Comparison of ENCODE assay signal across 8 cellular contexts in the genomic region with DNA sequence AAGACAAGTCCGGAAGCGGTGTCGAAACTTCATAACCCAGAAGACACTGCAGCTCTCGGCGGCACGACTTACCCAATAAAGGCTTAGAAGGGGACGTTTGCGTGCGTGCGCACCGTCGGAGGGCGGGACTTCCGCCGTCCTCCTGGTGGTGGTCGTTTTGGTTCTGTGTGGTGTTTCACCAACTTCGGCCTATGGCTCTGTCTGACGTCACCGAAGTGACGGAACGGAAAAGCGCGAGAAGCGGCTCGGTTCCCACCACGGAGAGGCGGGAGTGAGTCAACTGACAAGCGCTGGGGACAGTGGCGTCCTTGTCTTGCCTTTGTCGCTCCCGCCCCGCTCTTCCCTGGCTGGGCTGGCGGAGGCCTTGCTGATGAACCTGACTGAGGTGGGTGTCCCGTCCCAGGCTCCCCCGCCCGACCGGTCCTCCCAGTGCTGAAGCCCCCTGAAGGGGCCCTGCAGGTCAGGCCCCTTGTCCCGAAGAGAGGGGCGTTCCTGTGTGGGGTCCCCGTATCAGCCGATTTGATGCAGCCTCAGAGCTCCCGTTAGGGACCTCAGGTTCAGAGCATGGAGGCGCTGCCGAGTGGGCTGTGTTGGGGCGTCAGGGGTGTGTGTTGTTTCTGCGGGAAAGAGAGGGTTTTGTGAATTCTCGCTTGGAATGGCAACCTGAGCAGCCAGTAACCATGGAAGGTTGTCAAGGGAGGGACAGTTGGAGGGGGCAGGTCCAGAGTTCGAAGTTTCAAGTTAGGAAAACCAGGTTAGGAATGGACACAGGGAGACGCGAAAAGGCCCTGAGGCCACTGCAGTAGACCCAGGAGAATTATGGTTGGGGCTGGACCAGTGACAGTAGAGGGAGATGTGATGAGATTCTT. TPM values are rescaled to one million over a fixed set of nuclear protein-coding genes. Genes with fewer than 3 reads are reported as not detected.
A peak's percentile ranks its signal among the peaks of the same experiment; 100 is the strongest.
DNase-seq lines count a peak whose midpoint lies in the region; ATAC-seq and TF ChIP-seq lines count a peak whose summit lies in the region.

A gene (plus strand): TSS at position 125 of the 869 bp plus-strand sequence. CDS start 246 bp downstream, at position 371.

- peak within 1 kb of the TSS; percentile 86 to 98 (median 95) for H3K4me2 ChIP-seq in BLaER1 treated with 17β-estradiol and CSF1 and Interleukin-3, amounts not matched to agents 10 nM and 100 nM

- H3K27me3 ChIP-seq in BLaER1 treated with 17β-estradiol and CSF1 and Interleukin-3, amounts not matched to agents 10 nM and 100 nM: no peaks in the 10 kb centered on the region
- H3K27me3 ChIP-seq in colonic mucosa: no peaks in the 10 kb centered on the region

- peaks cover 12 to 26% (median 18%) of the 10 kb centered on the region in 10 experiments for H3K4me1 ChIP-seq in BLaER1 treated with 17β-estradiol and CSF1 and Interleukin-3, amounts not matched to agents 10 nM and 100 nM
- no peaks in the 10 kb centered on the region for H3K4me1 ChIP-seq in colonic mucosa

- peaks cover 9 to 30% (median 22%) of the 10 kb centered on the region in 11 experiments for H3K36me3 ChIP-seq in BLaER1 treated with 17β-estradiol and CSF1 and Interleukin-3, amounts not matched to agents 10 nM and 100 nM
- no peaks in the 10 kb centered on the region for H3K36me3 ChIP-seq in colonic mucosa

- no peaks in the 10 kb centered on the region for H3K9me3 ChIP-seq in BLaER1 treated with 17β-estradiol and CSF1 and Interleukin-3, amounts not matched to agents 10 nM and 100 nM (replicated peaks in 1 of 11)
- H3K9me3 ChIP-seq in colonic mucosa: no peaks in the 10 kb centered on the region

- no peak for TF ChIP-seq CTCF in colonic mucosa (IDR thresholded peaks at IDR 0.05)

- H3K27me3 Mint-ChIP-seq in activated CD4-positive, alpha-beta T cell treated with anti-CD3 and anti-CD28 coated beads, Interleukin-2, amount 10 ng/mL, durations not matched to agents 24 days and 14 days: no peaks in the 10 kb centered on the region

- ATAC-seq in HG03460 (IDR thresholded peaks at IDR 0.05; ENCODE audit: unreplicated experiment): peak; percentile 94
- ATAC-seq in left colon: peak; percentile 99

- H3K4me1 Mint-ChIP-seq in activated CD4-positive, alpha-beta T cell treated with anti-CD3 and anti-CD28 coated beads, Interleukin-2, amount 10 ng/mL, durations not matched to agents 24 days and 14 days: peaks cover 23% of the 10 kb centered on the region

- H3K4me3 Mint-ChIP-seq in activated CD4-positive, alpha-beta T cell treated with anti-CD3 and anti-CD28 coated beads, Interleukin-2, amount 10 ng/mL, durations not matched to agents 24 days and 14 days: peak within 1 kb of the TSS; percentile 87

- peak; percentile 68 for DNase-seq in GM19240 (ENCODE audit: insufficient read length, low spot score)
- DNase-seq in NCI-H526 treated with DMSO at 0.1 percent for 48 hours (lab: John Stamatoyannopoulos, UW): peak; percentile 96
- peak; percentile 98 for DNase-seq in activated CD4-positive, alpha-beta T cell treated with anti-CD3 and anti-CD28 coated beads, Interleukin-2, amount 10 ng/mL, durations not matched to agents 24 days and 14 days
- DNase-seq in colonic mucosa: peak; percentile 93
- peak; percentile 94 to 96 for DNase-seq in left colon
- peak; percentile 98 for DNase-seq in stimulated activated CD4-positive, alpha-beta T cell treated with anti-CD3 and anti-CD28 coated beads, Interleukin-1b, Interleukin-23, amount 100 ng/mL, for 48 hours

- intact Hi-C loops in activated CD4-positive, alpha-beta T cell treated with anti-CD3 and anti-CD28 coated beads, Interleukin-2, amount 10 ng/mL, durations not matched to agents 24 days and 14 days (cut with micrococcal nuclease): loop anchor here (1.0 to 5.0 kb wide), 11 partner anchors 21 to 243 kb away; a partner anchor contains a TSS
- intact Hi-C loops in colonic mucosa (cut with DNase I): no loop called here
- intact Hi-C loops in left colon (cut with DNase I, micrococcal nuclease): no loop called here

- H3K36me3 Mint-ChIP-seq in activated CD4-positive, alpha-beta T cell treated with anti-CD3 and anti-CD28 coated beads, Interleukin-2, amount 10 ng/mL, durations not matched to agents 24 days and 14 days (ENCODE audit: low read depth): peaks cover 45% of the 10 kb centered on the region

- H4K20me1 ChIP-seq in BLaER1 treated with 17β-estradiol and CSF1 and Interleukin-3, amounts not matched to agents 10 nM and 100 nM: peaks cover 0 to 26% (median 6%) of the 10 kb centered on the region in 11 experiments; a peak in 9 of 22 replicates

- peak within 1 kb of the TSS; percentile 82 to 96 (median 90) for H3K4me3 ChIP-seq in BLaER1 treated with 17β-estradiol and CSF1 and Interleukin-3, amounts not matched to agents 10 nM and 100 nM
- H3K4me3 ChIP-seq in colonic mucosa: peak within 1 kb of the TSS; percentile 53

- peak within 1 kb of the TSS; percentile 77 to 89 (median 87) for H3K27ac ChIP-seq in BLaER1 treated with 17β-estradiol and CSF1 and Interleukin-3, amounts not matched to agents 10 nM and 100 nM
- H3K27ac ChIP-seq in colonic mucosa: peak within 1 kb of the TSS; percentile 65

- peaks cover 40% of the 10 kb centered on the region for H3K9me3 Mint-ChIP-seq in activated CD4-positive, alpha-beta T cell treated with anti-CD3 and anti-CD28 coated beads, Interleukin-2, amount 10 ng/mL, durations not matched to agents 24 days and 14 days

- H3K9ac ChIP-seq in BLaER1 treated with 17β-estradiol and CSF1 and Interleukin-3, amounts not matched to agents 10 nM and 100 nM: peak within 1 kb of the TSS; percentile 87 to 95 (median 93)
- peak within 1 kb of the TSS; percentile 82 to 88 for H3K9ac ChIP-seq in colonic mucosa (ENCODE audit: low read depth in 2 of 2, low read length in 2 of 2)

- peak within 1 kb of the TSS; percentile 96 for H3K27ac Mint-ChIP-seq in activated CD4-positive, alpha-beta T cell treated with anti-CD3 and anti-CD28 coated beads, Interleukin-2, amount 10 ng/mL, durations not matched to agents 24 days and 14 days

RNA-seq across cellular contexts. Expression of the gene that starts here (rescaled TPM):
- 10.6 and 12.7 TPM in 2 replicates for total RNA-seq in activated CD4-positive, alpha-beta T cell treated with anti-CD3 and anti-CD28 coated beads, Interleukin-2, amount 10 ng/mL, durations not matched to agents 24 days and 14 days
- total RNA-seq in colonic mucosa: 1 to 10 TPM; 6.5 to 7.6 TPM
- 10 to 100 TPM in 1 of 2 donors, 1 to 10 TPM in 1; 8.1 to 10.7 TPM for total RNA-seq in left colon

Comparison
In these comparisons a context has a peak if more than half of its experiments do, and no peak if none do; other contexts are left out.
1. Peak in every context shown above with its lines: DNase-seq, ATAC-seq, H3K4me3 ChIP-seq and H3K27ac ChIP-seq.